Comparison of ENCODE assay signal across 12 cellular contexts in the genomic region with DNA sequence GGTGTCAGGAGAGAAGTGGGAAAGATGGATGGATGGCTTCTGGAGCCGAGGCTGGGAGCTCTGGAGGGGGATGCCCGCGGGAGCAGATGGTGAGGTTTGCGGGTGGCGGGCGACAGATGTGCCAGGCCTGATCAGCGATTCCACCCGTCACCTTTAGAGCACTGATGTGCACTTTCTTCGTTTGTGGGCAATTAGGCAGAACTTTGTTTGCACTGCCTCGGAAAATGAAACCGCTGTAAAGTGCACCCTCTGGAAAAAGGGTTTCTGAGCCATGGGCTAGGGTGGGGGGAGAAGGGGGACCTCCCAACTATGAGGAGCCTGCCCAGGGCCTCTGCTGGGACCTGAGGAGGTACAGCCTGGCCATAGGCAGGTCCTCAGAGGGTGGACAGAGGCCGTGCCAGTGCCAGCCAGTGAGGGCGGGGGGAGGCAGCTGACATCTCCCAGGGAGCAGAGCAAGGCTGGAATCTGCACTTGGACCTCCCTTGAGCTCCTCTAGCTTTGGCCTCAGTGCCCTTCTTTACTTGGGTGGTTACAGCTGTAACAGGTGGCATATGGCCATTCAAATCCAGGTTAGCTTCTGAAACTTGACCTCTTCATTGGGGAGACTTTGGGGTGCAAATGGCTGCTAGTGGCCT.
"Had no signal": no experiment of that assay in that cellular context is flagged by ENCODE, and none has a peak within 500 bp of the region (broad histone marks: within the 10 kb centered on the region; RNA-seq: fewer than 3 reads in every experiment).

No MANE protein-coding gene starts in this region.

- H3K9me3 ChIP-seq: left ventricle myocardium inferior, psoas muscle, transverse colon had no signal

- ATAC-seq: psoas muscle; sciatic nerve; stimulated activated naive B cell treated with anti-CD40 and anti-IgM and Interleukin-4, amounts not matched to agents 10 μg/mL and 1 μg/mL and 100 μg/mL, for 72 hours had no signal

- H3K4me3 ChIP-seq: left ventricle myocardium inferior, psoas muscle, transverse colon had no signal

- H3K4me1 ChIP-seq: psoas muscle, transverse colon had no signal

- DNase-seq: activated CD4-positive, alpha-beta T cell treated with anti-CD3 and anti-CD28 coated beads, Interleukin-2, amount 10 ng/mL, durations not matched to agents 7 days and 5 days; cortex of kidney; effector CD8-positive, alpha-beta T cell; kidney; left ventricle myocardium inferior; psoas muscle; stimulated activated CD4-positive, alpha-beta T cell treated with anti-CD3 and anti-CD28 coated beads, Interleukin-2, amount 100 ng/mL, for 24 hours; stimulated activated naive B cell treated with anti-CD40 and anti-IgM and Interleukin-4, amounts not matched to agents 10 μg/mL and 1 μg/mL and 100 μg/mL, for 72 hours; transverse colon; WERI-Rb-1 had no signal

- FAIRE-seq: frontal cortex, kidney had no signal

- H3K27ac ChIP-seq: left ventricle myocardium inferior, psoas muscle, transverse colon, WERI-Rb-1 had no signal

- H3K36me3 ChIP-seq: left ventricle myocardium inferior, transverse colon, WERI-Rb-1 had no signal
